In genomic region chr1:103525114-103525606, GRCh38 we compare ENCODE assay signal across 1 cellular context.
TF ChIP-seq lines count a peak whose summit lies in the region.

No MANE protein-coding gene starts in this region.

TF ChIP-seq in HCT116, 20 proteins besides CTCF, POLR2A, EP300 and RAD21 (continued from another document):
- TF ChIP-seq REST (IDR thresholded peaks at IDR 0.05; ENCODE audit: low read depth) (no peak), EGR1 (IDR thresholded peaks at IDR 0.05; ENCODE audit: low read depth) (no peak), ZNF274 (IDR thresholded peaks at IDR 0.05; ENCODE audit: low read depth, low read length) (no peak), FOSL1 (IDR thresholded peaks at IDR 0.05; ENCODE audit: low read depth) (no peak), POLR2AphosphoS5 (IDR thresholded peaks at IDR 0.05; ENCODE audit: low read depth, low read length) (no peak; the same call in 1 of the 2 replicates), SRF (IDR thresholded peaks at IDR 0.05; ENCODE audit: low read depth) (no peak), ELF1 (IDR thresholded peaks at IDR 0.05; ENCODE audit: borderline replicate concordance, low read depth) (no peak), ZFX (IDR thresholded peaks at IDR 0.05) (no peak), ATF3 (IDR thresholded peaks at IDR 0.05) (no peak), CEBPB (IDR thresholded peaks at IDR 0.05; ENCODE audit: low read depth) (no peak), YY1 (IDR thresholded peaks at IDR 0.05; ENCODE audit: extremely low read depth, insufficient replicate concordance, low read depth, low read length) (no peak), JUND (IDR thresholded peaks at IDR 0.05) (no peak)
